ENCODE assay signal across 23 cellular contexts in genomic region chr7:103574536-103574935, GRCh38.
"Had no signal": no experiment of that assay in that cellular context is flagged by ENCODE, and none has a peak within 500 bp of the region (broad histone marks: within the 10 kb centered on the region; RNA-seq: fewer than 3 reads in every experiment).

No MANE protein-coding gene starts in this region.

- H3K4me1 ChIP-seq: parathyroid adenoma, spleen, suprapubic skin, tibial artery, upper lobe of right lung had no signal

- H3K79me2 ChIP-seq: parathyroid adenoma had no signal

- H3K27me3 ChIP-seq: suprapubic skin had no signal

- H3K4me3 ChIP-seq: spleen, suprapubic skin, tibial artery, upper lobe of right lung had no signal

- H2AFZ ChIP-seq: parathyroid adenoma had no signal

- ATAC-seq: activated T-cell treated with anti-CD3 and anti-CD28 coated beads, Interleukin-2, amount 50 U/mL, for 72 hours; effector memory CD8-positive, alpha-beta T cell; right cardiac atrium; upper lobe of right lung had no signal

- H3K27ac ChIP-seq: parathyroid adenoma, spleen, suprapubic skin, tibial artery, upper lobe of right lung, VCaP had no signal

- H3K9ac ChIP-seq: parathyroid adenoma had no signal

- DNase-seq: activated CD4-positive, alpha-beta T cell treated with anti-CD3 and anti-CD28 coated beads for 4 hours; activated CD4-positive, alpha-beta T cell treated with anti-CD3 and anti-CD28 coated beads, Interleukin-2, amount 50 U/mL, for 4 hours; activated naive CD4-positive, alpha-beta T cell; activated T-cell treated with anti-CD3 and anti-CD28 coated beads for 4 hours; activated T-cell treated with anti-CD3 and anti-CD28 coated beads, Interleukin-2, amount 50 U/mL, for 72 hours; anterior cingulate cortex; cerebellar nuclear complex; cortex of kidney; effector memory CD8-positive, alpha-beta T cell; foreskin fibroblast; hippocampal formation; immature natural killer cell; naive B cell; nephron progenitor cell; right cardiac atrium; spleen; stimulated activated naive CD4-positive, alpha-beta T cell; T-helper 9 cell; tibial artery; upper lobe of right lung had no signal

- H3K36me3 ChIP-seq: spleen, suprapubic skin, tibial artery, upper lobe of right lung had no signal

- H3K9me3 ChIP-seq: spleen, suprapubic skin, tibial artery, upper lobe of right lung had no signal
